20 cellular contexts compared by ENCODE assay signal in the genomic region with DNA sequence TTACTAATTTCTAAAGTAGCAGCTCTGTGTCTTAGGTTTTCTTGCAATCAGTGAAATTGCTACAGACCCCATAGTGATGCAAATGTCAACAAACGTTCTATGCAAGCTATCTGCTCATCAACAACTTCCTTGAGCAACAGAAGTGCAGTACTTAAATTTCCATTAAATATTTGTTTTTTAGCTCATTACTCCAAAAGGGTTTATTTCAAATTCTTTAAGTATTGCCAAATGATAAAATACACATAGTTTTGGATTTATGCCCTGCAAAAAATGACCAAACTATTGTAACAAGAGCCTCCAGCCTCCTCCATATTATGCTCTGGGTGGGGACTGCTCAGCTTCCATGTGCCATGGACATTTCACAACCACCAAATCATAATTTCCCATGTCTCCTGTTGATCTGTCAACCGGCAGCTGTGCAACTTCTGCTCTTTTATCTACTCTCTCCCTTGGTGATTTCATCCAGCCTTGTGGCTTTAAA. TPM values are rescaled to one million over a fixed set of nuclear protein-coding genes. Genes with fewer than 3 reads are reported as not detected.
A peak's percentile ranks its signal among the peaks of the same experiment; 100 is the strongest.
DNase-seq lines count a peak whose midpoint lies in the region; TF ChIP-seq lines count a peak whose summit lies in the region.
"Had no signal": no experiment of that assay in that cellular context is flagged by ENCODE, and none has a peak within 500 bp of the region (broad histone marks: within the 10 kb centered on the region; RNA-seq: fewer than 3 reads in every experiment).

No MANE protein-coding gene starts in this region.

- intact Hi-C loops in sigmoid colon (cut with DNase I), result no loop called here

- no peak overlapping the region for H3K4me3 ChIP-seq in esophagus (ENCODE audit: low read depth in 1 of 2, low read length in 2 of 2)
- no peak overlapping the region for H3K4me3 ChIP-seq in sigmoid colon
- H3K4me3 ChIP-seq: coronary artery, GM23338, tibial nerve had no signal

- no peak for TF ChIP-seq POLR2A in sigmoid colon (IDR thresholded peaks at IDR 0.05)

- H3K9me3 ChIP-seq in esophagus (ENCODE audit: control insufficient read depth in 2 of 2, insufficient read depth in 1 of 2, low read depth in 1 of 2, low read length in 1 of 2), result no peaks in the 10 kb centered on the region
- H3K9me3 ChIP-seq in sigmoid colon, result no peaks in the 10 kb centered on the region

- H3K27me3 ChIP-seq in esophagus (ENCODE audit: control insufficient read depth in 1 of 2, insufficient read depth in 2 of 2, low read length in 2 of 2) (no peaks in the 10 kb centered on the region), sigmoid colon (no peaks in the 10 kb centered on the region)
- H3K27me3 ChIP-seq: tibial nerve had no signal

- TF ChIP-seq CTCF in sigmoid colon (IDR thresholded peaks at IDR 0.05), result no peak

- DNase-seq in DMS53 (lab: John Stamatoyannopoulos, UW), result peak; percentile 55
- no peak for DNase-seq in DMS53 treated with DMSO at 0.1 percent for 48 hours (lab: John Stamatoyannopoulos, UW; ENCODE audit: unreplicated experiment)
- DNase-seq in NCI-H1694 treated with DMSO at 0.1 percent for 48 hours (lab: John Stamatoyannopoulos, UW), result peak; percentile 43
- DNase-seq in sigmoid colon, result peak; percentile 55
- no peak for DNase-seq in COLO829 (ENCODE audit: low spot score)
- DNase-seq in T-helper 9 cell, result no peak
- DNase-seq in NCI-H774 (lab: John Stamatoyannopoulos, UW), result no peak
- DNase-seq: 8988T; activated CD4-positive, alpha-beta T cell treated with anti-CD3 and anti-CD28 coated beads, Interleukin-2, amount 50 U/mL, for 1 hour; anterior cingulate cortex; Calu3; erythroblast; NCI-H226; stimulated activated CD4-positive, alpha-beta T cell treated with anti-CD3 and anti-CD28 coated beads, Interleukin-2, amount 100 ng/mL, for 48 hours; T1000 had no signal

- H3K36me3 ChIP-seq in esophagus (ENCODE audit: control insufficient read depth in 2 of 2, insufficient read depth in 2 of 2, low read length in 1 of 2) (no peaks in the 10 kb centered on the region), sigmoid colon (no peaks in the 10 kb centered on the region)
- H3K36me3 ChIP-seq: tibial nerve had no signal

- H3K27ac ChIP-seq in esophagus (ENCODE audit: low read depth in 2 of 2, low read length in 1 of 2), result peak overlapping the region; percentile 67 to 93
- H3K27ac ChIP-seq in sigmoid colon, result no peak overlapping the region
- H3K27ac ChIP-seq: coronary artery, tibial nerve had no signal

- H3K4me1 ChIP-seq in esophagus (ENCODE audit: control insufficient read depth in 2 of 2, insufficient read depth in 2 of 2, low read length in 1 of 2) (peaks cover 11% of the 10 kb centered on the region in 2 donors), sigmoid colon (peaks cover 0 to 29% (median 23%) of the 10 kb centered on the region in 4 donors)
- H3K4me1 ChIP-seq: tibial nerve had no signal

- TF ChIP-seq EP300 in sigmoid colon (IDR thresholded peaks at IDR 0.05), result no peak

- 45 to 51% methylated on average over 2 of the region's 2 CpGs for WGBS in esophagus, 2 donors
- 40 to 53% methylated on average over 2 of the region's 2 CpGs for WGBS in sigmoid colon, 2 donors

RNA-seq across cellular contexts. Expression of a gene that starts 4.4 kb away (rescaled TPM):
- 10 to 100 TPM; 13.4 to 18.5 TPM for polyA plus RNA-seq in esophagus
- total RNA-seq in sigmoid colon, result 1 to 10 TPM in 2 of 4 donors, under 1 TPM in 2; 0.33 to 2.9 (median 0.73) TPM
- 1 to 10 TPM; 2.4 to 4.9 (median 4.2) TPM for polyA plus RNA-seq in sigmoid colon
- total RNA-seq: activated T-helper 1 cell treated with anti-CD3 and anti-CD28 coated beads, Interleukin-12 subunit alpha, Interleukin-12 subunit beta, Interleukin-2, Interleukin-4 antibody, amounts not matched to agents 30 ng/mL and 10 ng/mL and 1 ng/mL, durations not matched to agents 14 hours and 24 hours and 36 hours; Calu3; GM23338 had no signal
- polyA plus RNA-seq: GM23338 had no signal

RNA-seq across cellular contexts. Expression of a gene that starts 55.7 kb away (rescaled TPM):
- 10 to 100 TPM in 1 of 2 donors, 1 to 10 TPM in 1; 8.2 to 15.1 TPM for polyA plus RNA-seq in esophagus
- 1 to 10 TPM; 1.8 to 4.5 (median 3.9) TPM for total RNA-seq in sigmoid colon
- 10 to 100 TPM in 1 of 3 donors, 1 to 10 TPM in 2; 6.0 to 10.8 (median 8.7) TPM for polyA plus RNA-seq in sigmoid colon
- total RNA-seq: activated T-helper 1 cell treated with anti-CD3 and anti-CD28 coated beads, Interleukin-12 subunit alpha, Interleukin-12 subunit beta, Interleukin-2, Interleukin-4 antibody, amounts not matched to agents 30 ng/mL and 10 ng/mL and 1 ng/mL, durations not matched to agents 14 hours and 24 hours and 36 hours had no signal

Comparison
In these comparisons a context has a peak if more than half of its experiments do, and no peak if none do; other contexts are left out.
1. DNase-seq: peak in DMS53 (single experiment), NCI-H1694 treated with DMSO at 0.1 percent for 48 hours (single experiment) and sigmoid colon (single experiment); none in DMS53 treated with DMSO at 0.1 percent for 48 hours (single experiment), COLO829 (single experiment), T-helper 9 cell (single experiment) and NCI-H774 (single experiment).
2. H3K27ac ChIP-seq: peak in esophagus (2 of 2); none in sigmoid colon (0 of 4).